Comparison of ENCODE assay signal across 12 cellular contexts in the genomic region with DNA sequence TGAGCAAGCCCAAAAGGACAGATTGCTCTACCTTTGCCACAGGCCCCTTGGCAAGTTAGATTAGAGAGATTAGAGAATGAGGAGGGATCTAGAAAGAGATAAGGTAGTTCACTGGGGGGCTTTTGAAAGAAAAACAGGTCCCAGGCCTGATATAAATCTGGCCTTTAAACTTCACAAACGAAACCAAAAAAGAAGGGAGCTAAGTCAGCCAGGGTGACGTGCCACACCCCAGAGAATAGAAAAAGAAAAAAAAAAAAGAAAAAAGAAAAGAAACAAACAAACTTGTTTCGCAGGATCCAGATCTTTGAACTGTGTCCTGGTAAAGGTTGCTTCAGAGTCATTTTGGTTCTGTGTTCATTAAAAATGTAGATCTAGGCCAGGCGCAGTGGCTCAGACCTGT. TPM values are rescaled to one million over a fixed set of nuclear protein-coding genes. Genes with fewer than 3 reads are reported as not detected.
A peak's percentile ranks its signal among the peaks of the same experiment; 100 is the strongest.
DNase-seq lines count a peak whose midpoint lies in the region; ATAC-seq and TF ChIP-seq lines count a peak whose summit lies in the region.
"Had no signal": no experiment of that assay in that cellular context is flagged by ENCODE, and none has a peak within 500 bp of the region (broad histone marks: within the 10 kb centered on the region; RNA-seq: fewer than 3 reads in every experiment).

No MANE protein-coding gene starts in this region.

- no peaks in the 10 kb centered on the region for H3K27me3 Mint-ChIP-seq in central memory CD8-positive, alpha-beta T cell
- H3K27me3 Mint-ChIP-seq in natural killer cell treated with Interleukin-12 subunit alpha and Interleukin-12 subunit beta and Interleukin-15 and Interleukin-18, amount 100 ng/mL, for 72 hours = no peaks in the 10 kb centered on the region

- H3K9ac ChIP-seq in Loucy (ENCODE audit: low read depth, low read length, poor library complexity, severe bottlenecking) = peak overlapping the region; percentile 37

- H4K20me1 ChIP-seq in Loucy (ENCODE audit: insufficient read depth, low read length, poor library complexity, severe bottlenecking) = peaks cover 13% of the 10 kb centered on the region

- no peak for TF ChIP-seq CTCF in Loucy (conservative IDR thresholded peaks at IDR 0.05; ENCODE audit: low read length)

- H3K36me3 Mint-ChIP-seq in central memory CD8-positive, alpha-beta T cell (ENCODE audit: insufficient read depth) = peaks cover 16% of the 10 kb centered on the region
- no peaks in the 10 kb centered on the region for H3K36me3 Mint-ChIP-seq in natural killer cell treated with Interleukin-12 subunit alpha and Interleukin-12 subunit beta and Interleukin-15 and Interleukin-18, amount 100 ng/mL, for 72 hours

- peak overlapping the region; percentile 92 for H3K4me2 ChIP-seq in Loucy (ENCODE audit: low read depth, low read length, poor library complexity, severe bottlenecking)

- H3K27ac Mint-ChIP-seq in central memory CD8-positive, alpha-beta T cell (ENCODE audit: low read depth) = peak overlapping the region; percentile 97
- peak overlapping the region; percentile 87 to 99 for H3K27ac Mint-ChIP-seq in natural killer cell treated with Interleukin-12 subunit alpha and Interleukin-12 subunit beta and Interleukin-15 and Interleukin-18, amount 100 ng/mL, for 72 hours

- ATAC-seq in central memory CD8-positive, alpha-beta T cell (replicated peaks; ENCODE audit: extremely low read depth, poor library complexity, severe bottlenecking) = no peak
- no peak for ATAC-seq in natural killer cell treated with Interleukin-12 subunit alpha and Interleukin-12 subunit beta and Interleukin-15 and Interleukin-18, amount 100 ng/mL, for 72 hours
- ATAC-seq in GM21381 (IDR thresholded peaks at IDR 0.05; ENCODE audit: unreplicated experiment) = no peak
- ATAC-seq in HG03460 (IDR thresholded peaks at IDR 0.05; ENCODE audit: unreplicated experiment) = no peak

- peak overlapping the region; percentile 98 for H3K4me3 Mint-ChIP-seq in central memory CD8-positive, alpha-beta T cell
- peak overlapping the region; percentile 87 for H3K4me3 Mint-ChIP-seq in natural killer cell treated with Interleukin-12 subunit alpha and Interleukin-12 subunit beta and Interleukin-15 and Interleukin-18, amount 100 ng/mL, for 72 hours

- H3K4me3 ChIP-seq in ACC112 (ENCODE audit: low read depth, low read length) = peak overlapping the region; percentile 64
- peak overlapping the region; percentile 24 for H3K4me3 ChIP-seq in Loucy (ENCODE audit: low read length, poor library complexity, severe bottlenecking)
- H3K4me3 ChIP-seq: SJSA1 had no signal

- no peaks in the 10 kb centered on the region for H3K9me3 Mint-ChIP-seq in central memory CD8-positive, alpha-beta T cell
- H3K9me3 Mint-ChIP-seq in natural killer cell treated with Interleukin-12 subunit alpha and Interleukin-12 subunit beta and Interleukin-15 and Interleukin-18, amount 100 ng/mL, for 72 hours = no peaks in the 10 kb centered on the region

- H3K9me2 ChIP-seq in Loucy (replicated peaks; ENCODE audit: low read depth, low read length) = no peaks in the 10 kb centered on the region

- H3K9me3 ChIP-seq in Loucy (ENCODE audit: insufficient read depth, low read depth, low read length) = no peaks in the 10 kb centered on the region
- H3K9me3 ChIP-seq: SJSA1 had no signal

- no peaks in the 10 kb centered on the region for H3K27me3 ChIP-seq in ACC112 (ENCODE audit: insufficient read depth, low read length)
- no peaks in the 10 kb centered on the region for H3K27me3 ChIP-seq in Loucy (ENCODE audit: insufficient read depth, low read length, poor library complexity, severe bottlenecking)
- H3K27me3 ChIP-seq: SJSA1 had no signal

- H3F3A ChIP-seq in Loucy (ENCODE audit: low read depth) = peaks cover 3% of the 10 kb centered on the region; the same call in 1 of the 2 replicates

- peaks cover 63% of the 10 kb centered on the region for H3K4me1 Mint-ChIP-seq in central memory CD8-positive, alpha-beta T cell
- H3K4me1 Mint-ChIP-seq in natural killer cell treated with Interleukin-12 subunit alpha and Interleukin-12 subunit beta and Interleukin-15 and Interleukin-18, amount 100 ng/mL, for 72 hours (ENCODE audit: low read depth in 2 of 2) = peaks cover 50 to 64% of the 10 kb centered on the region in 2 donors

- H3K4me1 ChIP-seq in ACC112 (ENCODE audit: control insufficient read depth, insufficient read depth, low read length, unreplicated experiment) (peaks cover 16% of the 10 kb centered on the region), Loucy (ENCODE audit: insufficient read depth, low read length, poor library complexity, severe bottlenecking) (peaks cover 42% of the 10 kb centered on the region)

- H2AFZ ChIP-seq in ACC112 (ENCODE audit: low read length, unreplicated experiment) (peak overlapping the region; percentile 64), Loucy (ENCODE audit: low read length) (no peak overlapping the region)

- no peak overlapping the region for H3K27ac ChIP-seq in ACC112 (ENCODE audit: low read depth, low read length)
- H3K27ac ChIP-seq: SJSA1 had no signal

- H3K36me3 ChIP-seq in ACC112 (ENCODE audit: insufficient read depth, low read length) = no peaks in the 10 kb centered on the region
- no peaks in the 10 kb centered on the region for H3K36me3 ChIP-seq in Loucy (ENCODE audit: insufficient read depth, low read length)
- H3K36me3 ChIP-seq: SJSA1 had no signal

- H3K79me2 ChIP-seq in ACC112 (ENCODE audit: control insufficient read depth, insufficient read depth, low read length, unreplicated experiment) (no peaks in the 10 kb centered on the region), Loucy (ENCODE audit: insufficient read depth, low read length) (peaks cover 56% of the 10 kb centered on the region)

- DNase-seq in central memory CD8-positive, alpha-beta T cell (ENCODE audit: low spot score in 2 of 2) = no peak
- DNase-seq in natural killer cell treated with Interleukin-12 subunit alpha and Interleukin-12 subunit beta and Interleukin-15 and Interleukin-18, amount 100 ng/mL, for 72 hours (ENCODE audit: low spot score) = no peak
- no peak for DNase-seq in NCI-H1105 (lab: John Stamatoyannopoulos, UW)
- DNase-seq in activated CD4-positive, alpha-beta T cell treated with anti-CD3 and anti-CD28 coated beads for 1 hour = no peak
- DNase-seq: NCI-H1417 treated with DMSO at 0.1 percent for 48 hours; stimulated activated CD4-positive, alpha-beta T cell treated with anti-CD3 and anti-CD28 coated beads, Interleukin-2, amount 100 ng/mL, for 48 hours had no signal

RNA-seq across cellular contexts. Expression of a gene that starts 3.6 kb away (rescaled TPM):
- 10 to 100 TPM; 78.4 to 88.3 TPM for total RNA-seq in natural killer cell treated with Interleukin-12 subunit alpha and Interleukin-12 subunit beta and Interleukin-15 and Interleukin-18, amount 100 ng/mL, for 72 hours

RNA-seq across cellular contexts. Expression of a gene that starts 31.8 kb away (rescaled TPM):
- total RNA-seq in natural killer cell treated with Interleukin-12 subunit alpha and Interleukin-12 subunit beta and Interleukin-15 and Interleukin-18, amount 100 ng/mL, for 72 hours = not detected
- total RNA-seq: aorta, SJSA1 had no signal
